In the genomic region with DNA sequence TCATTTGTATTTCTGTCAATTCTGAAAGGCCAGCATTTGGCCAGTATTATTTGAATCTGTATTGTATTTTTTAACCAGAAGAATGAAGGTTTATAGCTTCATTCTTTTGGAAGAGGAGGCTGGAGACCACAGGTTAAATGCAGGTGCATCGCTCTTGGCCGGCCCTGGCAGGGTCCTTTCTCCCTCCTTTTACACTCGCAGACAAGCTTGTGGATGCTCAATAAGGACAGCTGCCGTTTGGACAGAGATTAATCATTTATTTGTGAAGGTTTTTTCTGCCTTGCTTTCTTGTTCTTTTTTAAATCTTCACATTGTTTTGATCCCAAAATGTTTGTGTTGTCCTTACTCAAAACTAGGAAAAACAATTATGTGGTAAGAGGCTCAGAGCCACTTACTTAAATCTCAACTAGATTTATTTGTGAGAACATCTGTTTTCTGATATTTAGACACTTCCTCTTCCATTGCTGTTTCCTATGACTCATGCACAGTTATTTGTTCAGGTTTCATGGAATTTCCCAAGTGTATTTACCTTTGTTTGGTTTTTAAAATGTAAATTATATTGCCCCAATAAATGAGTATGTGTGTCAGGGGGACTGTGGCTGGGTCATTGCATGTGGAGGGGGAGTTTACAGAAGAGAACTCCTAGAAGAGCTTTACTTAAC, we compare ENCODE assay signal across 11 cellular contexts. TPM values are rescaled to one million over a fixed set of nuclear protein-coding genes. Genes with fewer than 3 reads are reported as not detected.
A peak's percentile ranks its signal among the peaks of the same experiment; 100 is the strongest.
DNase-seq lines count a peak whose midpoint lies in the region; ATAC-seq and TF ChIP-seq lines count a peak whose summit lies in the region.
"Had no signal": no experiment of that assay in that cellular context is flagged by ENCODE, and none has a peak within 500 bp of the region (broad histone marks: within the 10 kb centered on the region; RNA-seq: fewer than 3 reads in every experiment).

No MANE protein-coding gene starts in this region.

- DNase-seq in SIG-M5 treated with dmso at 0.1 percent for 504 hours (lab: John Stamatoyannopoulos, UW; ENCODE audit: unreplicated experiment), result peak; percentile 26
- DNase-seq in SIG-M5 (lab: John Stamatoyannopoulos, UW), result no peak
- peak; percentile 13 for DNase-seq in astrocyte of the cerebellum (ENCODE audit: low read depth)
- peak; percentile 77 for DNase-seq in kidney tubule cell (ENCODE audit: low spot score)
- no peak for DNase-seq in type B pancreatic cell (ENCODE audit: extremely low spot score, unreplicated experiment)
- no peak for DNase-seq in activated CD4-positive, CD25-positive, alpha-beta regulatory T cell (lab: John Stamatoyannopoulos, UW)
- no peak for DNase-seq in GOT3 (lab: John Stamatoyannopoulos, UW)
- DNase-seq: endodermal cell, ovary had no signal

- no peaks in the 10 kb centered on the region for H3K9me3 Mint-ChIP-seq in type B pancreatic cell
- H3K9me3 Mint-ChIP-seq: endodermal cell had no signal

- H3K4me3 Mint-ChIP-seq in type B pancreatic cell, result no peak overlapping the region
- H3K4me3 Mint-ChIP-seq: endodermal cell had no signal

- no peak for ATAC-seq in HG03457 (IDR thresholded peaks at IDR 0.05; ENCODE audit: unreplicated experiment)

- in situ Hi-C loops in astrocyte of the cerebellum (cut with HindIII; ENCODE audit: low sequenced_read_pairs), result no loop called here

- H3K27me3 Mint-ChIP-seq in type B pancreatic cell, result no peaks in the 10 kb centered on the region

- H3K4me3 ChIP-seq in astrocyte of the cerebellum (ENCODE audit: low read depth, low read length), result no peak overlapping the region
- H3K4me3 ChIP-seq: ovary, SK-N-MC had no signal

- TF ChIP-seq CTCF in astrocyte of the cerebellum (IDR thresholded peaks at IDR 0.05; ENCODE audit: low read depth, low read length, missing control alignments) (no peak), type B pancreatic cell (conservative IDR thresholded peaks at IDR 0.05) (no peak)

- H3K4me1 Mint-ChIP-seq in type B pancreatic cell (ENCODE audit: unreplicated experiment), result peaks cover 6% of the 10 kb centered on the region
- H3K4me1 Mint-ChIP-seq: endodermal cell had no signal

- H3K36me3 Mint-ChIP-seq in type B pancreatic cell, result peaks cover 56% of the 10 kb centered on the region

- peak overlapping the region; percentile 2 for H3K27ac Mint-ChIP-seq in type B pancreatic cell
- H3K27ac Mint-ChIP-seq: endodermal cell had no signal

RNA-seq across cellular contexts. Expression of a gene that starts 46.7 kb away (rescaled TPM):
- 14.8 and 33.5 TPM in 2 replicates for total RNA-seq in type B pancreatic cell (ENCODE audit: low replicate concordance)

Comparison
In these comparisons a context has a peak if more than half of its experiments do, and no peak if none do; other contexts are left out.
1. DNase-seq: peak in SIG-M5 treated with dmso at 0.1 percent for 504 hours (single experiment), astrocyte of the cerebellum (single experiment) and kidney tubule cell (single experiment); none in SIG-M5 (single experiment), type B pancreatic cell (single experiment), activated CD4-positive, CD25-positive, alpha-beta regulatory T cell (0 of 4) and GOT3 (single experiment).